Comparison of ENCODE assay signal across 8 cellular contexts in genomic region chr2:97094772-97095611, GRCh38. TPM values are rescaled to one million over a fixed set of nuclear protein-coding genes. Genes with fewer than 3 reads are reported as not detected.
DNase-seq lines count a peak whose midpoint lies in the region; ATAC-seq and TF ChIP-seq lines count a peak whose summit lies in the region.
"Not testable (repeated sequence)": the region's sequence is repeated elsewhere in the genome, so short reads cannot be mapped to it uniquely, and the experiment has no call there.

Gene FAHD2B, minus strand, starts transcription at chr2:97094882. Its CDS starts 3,176 bp downstream, at chr2:97091706.

- H3K4me3 ChIP-seq in HCT116 (replicated peaks in 1 of 2; ENCODE audit: low read depth in 1 of 2, low read length in 2 of 2): peak within 1 kb of the TSS; percentile 37 to 46
- peak within 1 kb of the TSS; percentile 70 for H3K4me3 ChIP-seq in Loucy (ENCODE audit: low read length, poor library complexity, severe bottlenecking)
- H3K4me3 ChIP-seq in SK-N-SH (ENCODE audit: low read depth in 2 of 2, low read length in 1 of 2): peak within 1 kb of the TSS; percentile 38 to 47
- peak within 1 kb of the TSS; percentile 44 for H3K4me3 ChIP-seq in fibroblast of villous mesenchyme (ENCODE audit: low read depth, low read length)

- not testable (repeated sequence) for TF ChIP-seq RAD21 in HCT116 (IDR thresholded peaks at IDR 0.05; ENCODE audit: low read depth); SK-N-SH (IDR thresholded peaks at IDR 0.05; ENCODE audit: low read length)

- H3K9me3 Mint-ChIP-seq in neural crest cell; stimulated activated naive B cell treated with anti-CD40 and anti-IgM and Interleukin-4, amounts not matched to agents 10 μg/mL and 1 μg/mL and 100 μg/mL, for 72 hours: not testable (repeated sequence)

- H3K36me3 Mint-ChIP-seq in neural crest cell (ENCODE audit: low read depth); stimulated activated naive B cell treated with anti-CD40 and anti-IgM and Interleukin-4, amounts not matched to agents 10 μg/mL and 1 μg/mL and 100 μg/mL, for 72 hours: not testable (repeated sequence)

- peak within 1 kb of the TSS; percentile 94 for H3K27ac Mint-ChIP-seq in neural crest cell (ENCODE audit: unreplicated experiment)
- H3K27ac Mint-ChIP-seq in stimulated activated naive B cell treated with anti-CD40 and anti-IgM and Interleukin-4, amounts not matched to agents 10 μg/mL and 1 μg/mL and 100 μg/mL, for 72 hours: peak within 1 kb of the TSS; percentile 14

- H3K27ac ChIP-seq in HCT116 (ENCODE audit: low read depth, low read length); SK-N-SH (ENCODE audit: low read depth in 2 of 2, low read length in 1 of 2): not testable (repeated sequence)

- 10% methylated on average over 2 of the region's 48 CpGs for WGBS in SK-N-SH (ENCODE audit: low lambda C conversion rate)

- H3K79me2 ChIP-seq in HCT116 (ENCODE audit: insufficient read depth, low read length); Loucy (ENCODE audit: insufficient read depth, low read length); SK-N-SH (ENCODE audit: insufficient read depth): not testable (repeated sequence)

- CTCF ChIA-PET in HCT116 (lab: Charles Lee); SK-N-SH (lab: Yijun Ruan, JAX): not testable (repeated sequence)

- ATAC-seq in HCT116: peak; percentile 95
- ATAC-seq in stimulated activated naive B cell treated with anti-CD40 and anti-IgM and Interleukin-4, amounts not matched to agents 10 μg/mL and 1 μg/mL and 100 μg/mL, for 72 hours (replicated peaks): peak; percentile 94 to 96

- H3K4me2 ChIP-seq in HCT116 (ENCODE audit: low read length): peak within 1 kb of the TSS; percentile 59
- peak within 1 kb of the TSS; percentile 83 for H3K4me2 ChIP-seq in Loucy (ENCODE audit: low read depth, low read length, poor library complexity, severe bottlenecking)
- peak within 1 kb of the TSS; percentile 85 for H3K4me2 ChIP-seq in SK-N-SH

- not testable (repeated sequence) for H3K27me3 ChIP-seq in HCT116 (ENCODE audit: insufficient read depth, low read length); Loucy (ENCODE audit: insufficient read depth, low read length, poor library complexity, severe bottlenecking); SK-N-SH (ENCODE audit: insufficient read depth)

- intact Hi-C loops in HCT116 (cut with micrococcal nuclease): not testable (repeated sequence)

- H3K9ac ChIP-seq in HCT116 (ENCODE audit: low read length): peak within 1 kb of the TSS; percentile 40
- H3K9ac ChIP-seq in Loucy (ENCODE audit: low read depth, low read length, poor library complexity, severe bottlenecking): peak within 1 kb of the TSS; percentile 53
- peak within 1 kb of the TSS; percentile 46 for H3K9ac ChIP-seq in SK-N-SH

- H2AFZ ChIP-seq in HCT116 (ENCODE audit: low read depth, low read length, poor library complexity, severe bottlenecking): not testable (repeated sequence)
- H2AFZ ChIP-seq in Loucy (ENCODE audit: low read length) (peak within 1 kb of the TSS; percentile 41), SK-N-SH (ENCODE audit: low read depth) (peak within 1 kb of the TSS; percentile 82; the same call in 1 of the 2 replicates)

- TF ChIP-seq POLR2A in HCT116 (IDR thresholded peaks at IDR 0.05; ENCODE audit: borderline replicate concordance, extremely low read depth, insufficient read depth, insufficient read length): not testable (repeated sequence)

- not testable (repeated sequence) for H3K9me2 ChIP-seq in HCT116 (ENCODE audit: insufficient read depth); Loucy (replicated peaks; ENCODE audit: low read depth, low read length); SK-N-SH

- peaks cover 10% of the 10 kb centered on the region for H3K4me1 Mint-ChIP-seq in neural crest cell
- not testable (repeated sequence) for H3K4me1 Mint-ChIP-seq in stimulated activated naive B cell treated with anti-CD40 and anti-IgM and Interleukin-4, amounts not matched to agents 10 μg/mL and 1 μg/mL and 100 μg/mL, for 72 hours

- H3K9me3 ChIP-seq in HCT116 (ENCODE audit: control insufficient read depth in 1 of 2, insufficient read depth in 1 of 2, low read depth in 1 of 2, low read length in 2 of 2); Loucy (ENCODE audit: insufficient read depth, low read depth, low read length); SK-N-SH: not testable (repeated sequence)

- BruUV-seq in HCT116 (replicated peaks; lab: Mats Ljungman, UMichigan): TSS peak; percentile 88

- POLR2A ChIA-PET in HCT116 (lab: Charles Lee); SK-N-SH (lab: Yijun Ruan, JAX): not testable (repeated sequence)

- not testable (repeated sequence) for H3F3A ChIP-seq in Loucy (ENCODE audit: low read depth); SK-N-SH (replicated peaks; ENCODE audit: insufficient read depth)

- H4K20me1 ChIP-seq in HCT116 (ENCODE audit: insufficient read depth); Loucy (ENCODE audit: insufficient read depth, low read length, poor library complexity, severe bottlenecking); SK-N-SH (ENCODE audit: insufficient read depth): not testable (repeated sequence)

- TF ChIP-seq CTCF in HCT116 (IDR thresholded peaks at IDR 0.05 in 2 of 3, conservative IDR thresholded peaks at IDR 0.05 in 1 of 3; ENCODE audit: borderline replicate concordance in 1 of 3, insufficient read depth in 1 of 3, low read depth in 2 of 3, low read length in 2 of 3); Loucy (conservative IDR thresholded peaks at IDR 0.05; ENCODE audit: low read length); SK-N-SH (IDR thresholded peaks at IDR 0.05); fibroblast of villous mesenchyme (IDR thresholded peaks at IDR 0.05; ENCODE audit: insufficient read depth, low read depth, low read length); neural crest cell (conservative IDR thresholded peaks at IDR 0.05): not testable (repeated sequence)

- DNase-seq in EL (peak; percentile 69), HCT116 (ENCODE audit: low read depth, low spot score) (peak; percentile 28), SK-N-SH (peak; percentile 79), activated gamma-delta T cell (lab: John Stamatoyannopoulos, UW) (peak; percentile 73), fibroblast of villous mesenchyme (ENCODE audit: low read depth) (peak; percentile 69), neural crest cell (ENCODE audit: low read depth, low spot score) (peak; percentile 66)
- peak; percentile 32 for DNase-seq in stimulated activated naive B cell treated with anti-CD40 and anti-IgM and Interleukin-4, amounts not matched to agents 10 μg/mL and 1 μg/mL and 100 μg/mL, for 72 hours

- TF ChIP-seq EP300 in SK-N-SH (IDR thresholded peaks at IDR 0.05; ENCODE audit: borderline replicate concordance in 1 of 2, low read depth in 1 of 2, low read length in 1 of 2): not testable (repeated sequence)

- not testable (repeated sequence) for H3K36me3 ChIP-seq in HCT116 (ENCODE audit: control insufficient read depth in 1 of 2, insufficient read depth in 2 of 2, low read length in 2 of 2); Loucy (ENCODE audit: insufficient read depth, low read length); SK-N-SH (replicated peaks in 1 of 2; ENCODE audit: control insufficient read depth in 1 of 2, insufficient read depth in 2 of 2, low read length in 1 of 2)

- H3K4me3 Mint-ChIP-seq in neural crest cell: peak within 1 kb of the TSS; percentile 87
- peak within 1 kb of the TSS; percentile 70 to 79 for H3K4me3 Mint-ChIP-seq in stimulated activated naive B cell treated with anti-CD40 and anti-IgM and Interleukin-4, amounts not matched to agents 10 μg/mL and 1 μg/mL and 100 μg/mL, for 72 hours

- H3K4me1 ChIP-seq in HCT116 (ENCODE audit: control insufficient read depth in 1 of 2, insufficient read depth in 2 of 2, low read length in 2 of 2); Loucy (ENCODE audit: insufficient read depth, low read length, poor library complexity, severe bottlenecking); SK-N-SH (ENCODE audit: control insufficient read depth in 1 of 2, insufficient read depth in 2 of 2, low read depth in 1 of 2, low read length in 1 of 2): not testable (repeated sequence)

- not testable (repeated sequence) for H3K27me3 Mint-ChIP-seq in neural crest cell (ENCODE audit: low read depth); stimulated activated naive B cell treated with anti-CD40 and anti-IgM and Interleukin-4, amounts not matched to agents 10 μg/mL and 1 μg/mL and 100 μg/mL, for 72 hours

- RAD21 ChIA-PET in HCT116 (lab: Charles Lee; ENCODE audit: low non-redundant PET in 1 of 2, low total read pairs in 2 of 2, uncharacterized antibody in 2 of 2, unreplicated experiment in 2 of 2): not testable (repeated sequence)

RNA-seq across cellular contexts. Expression of gene FAHD2B, which starts in this region (rescaled TPM):
- 25.3 TPM for total RNA-seq in HCT116 (2021; ENCODE audit: unreplicated experiment)
- 28.9 and 30.7 TPM in 2 replicates for polyA plus RNA-seq in HCT116 (2012)
- 13.3 and 13.6 TPM in 2 replicates for polyA plus RNA-seq in SK-N-SH (2012; rRNA removed)
- polyA plus RNA-seq in SK-N-SH (2012; cell fraction: cytosol; rRNA removed): 7.3 and 10.7 TPM in 2 replicates
- 33.4 and 37.1 TPM in 2 replicates for polyA plus RNA-seq in SK-N-SH (2012; cell fraction: nucleus; rRNA removed)
- total RNA-seq in fibroblast of villous mesenchyme: 3.0 and 4.5 TPM in 2 replicates
- 39.2 and 41.1 TPM in 2 replicates for total RNA-seq in neural crest cell

Comparison
In these comparisons a context has a peak if more than half of its experiments do, and no peak if none do; other contexts are left out.
1. DNase-seq: peak in every context shown above with its lines; median percentile 79 in SK-N-SH; 73 in activated gamma-delta T cell; 69 in EL; 69 in fibroblast of villous mesenchyme; 66 in neural crest cell; 32 in stimulated activated naive B cell treated with anti-CD40 and anti-IgM and Interleukin-4, amounts not matched to agents 10 μg/mL and 1 μg/mL and 100 μg/mL, for 72 hours; 28 in HCT116.